ENCODE assay signal across 1 cellular context in the genomic region with DNA sequence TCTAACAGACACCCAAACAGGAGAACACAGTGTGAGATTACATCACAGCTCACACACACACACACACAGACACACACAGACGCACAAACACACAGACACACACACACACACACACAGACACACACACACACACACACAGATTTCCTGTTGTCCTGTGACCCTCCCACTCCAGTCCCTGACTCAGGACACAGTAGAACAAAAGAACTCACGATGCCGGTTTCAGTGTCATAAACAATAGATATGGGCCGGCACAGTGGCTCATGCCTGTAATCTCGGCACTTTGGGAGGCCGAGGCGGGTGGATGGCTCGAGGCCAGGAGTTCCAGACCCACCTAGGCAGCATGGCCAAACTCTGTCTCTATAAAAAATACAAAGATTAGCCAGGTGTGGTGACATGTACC.
TF ChIP-seq lines count a peak whose summit lies in the region.

No MANE protein-coding gene starts in this region.

TF ChIP-seq in endothelial cell of umbilical vein, 7 proteins besides CTCF, POLR2A, EP300 and RAD21:
- no peak for TF ChIP-seq FOS (IDR thresholded peaks at IDR 0.05; ENCODE audit: borderline replicate concordance, insufficient read depth, low read length)
- no peak for TF ChIP-seq EZH2 (IDR thresholded peaks at IDR 0.05; ENCODE audit: borderline replicate concordance, low read depth, low read length, severe bottlenecking)
- no peak for TF ChIP-seq POLR2AphosphoS5 (IDR thresholded peaks at IDR 0.05; ENCODE audit: insufficient read depth, low read depth, low read length)
- TF ChIP-seq GATA2 (IDR thresholded peaks at IDR 0.05; ENCODE audit: insufficient read depth, insufficient read length, low read depth, low read length): no peak
- no peak for TF ChIP-seq JUN (IDR thresholded peaks at IDR 0.05; ENCODE audit: borderline replicate concordance, insufficient read depth, insufficient read length, low read depth)
- TF ChIP-seq, protein P1, sequence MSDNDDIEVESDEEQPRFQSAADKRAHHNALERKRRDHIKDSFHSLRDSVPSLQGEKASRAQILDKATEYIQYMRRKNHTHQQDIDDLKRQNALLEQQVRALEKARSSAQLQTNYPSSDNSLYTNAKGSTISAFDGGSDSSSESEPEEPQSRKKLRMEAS (IDR thresholded peaks at IDR 0.05; ENCODE audit: insufficient read depth, insufficient read length): no peak
- TF ChIP-seq MYC (IDR thresholded peaks at IDR 0.05; ENCODE audit: low read depth, low read length): no peak
